In genomic region chr1:32810358-32810757, GRCh38 we compare ENCODE assay signal across 33 cellular contexts.
"Had no signal": no experiment of that assay in that cellular context is flagged by ENCODE, and none has a peak within 500 bp of the region (broad histone marks: within the 10 kb centered on the region; RNA-seq: fewer than 3 reads in every experiment).

No MANE protein-coding gene starts in this region.

- H3K27me3 Mint-ChIP-seq: activated CD4-positive, alpha-beta T cell treated with anti-CD3 and anti-CD28 coated beads for 36 hours; activated CD4-positive, alpha-beta T cell treated with anti-CD3 and anti-CD28 coated beads, Interleukin-2, amount 10 ng/mL, durations not matched to agents 7 days and 5 days; activated naive CD4-positive, alpha-beta T cell treated with anti-CD3 and anti-CD28 coated beads, Interleukin-2, amount 10 ng/mL, durations not matched to agents 7 days and 5 days; activated naive CD8-positive, alpha-beta T cell treated with anti-CD3 and anti-CD28 coated beads for 36 hours; activated T-cell treated with anti-CD3 and anti-CD28 coated beads, Interleukin-2, amount 50 U/mL, for 24 hours had no signal

- H3K27ac Mint-ChIP-seq: activated CD4-positive, alpha-beta T cell treated with anti-CD3 and anti-CD28 coated beads for 36 hours; activated CD4-positive, alpha-beta T cell treated with anti-CD3 and anti-CD28 coated beads, Interleukin-2, amount 10 ng/mL, durations not matched to agents 7 days and 5 days; activated naive CD4-positive, alpha-beta T cell treated with anti-CD3 and anti-CD28 coated beads, Interleukin-2, amount 10 ng/mL, durations not matched to agents 7 days and 5 days; activated T-cell treated with anti-CD3 and anti-CD28 coated beads, Interleukin-2, amount 50 U/mL, for 24 hours; activated T-helper 1 cell treated with anti-CD3 and anti-CD28 coated beads, Interleukin-12 subunit alpha, Interleukin-12 subunit beta, Interleukin-2, Interleukin-4 antibody, amounts not matched to agents 30 ng/mL and 10 ng/mL and 1 ng/mL, durations not matched to agents 14 hours and 24 hours and 36 hours; T-helper 1 cell treated with Interleukin-12 subunit alpha and Interleukin-12 subunit beta and Interleukin-4 antibody, amounts not matched to agents 30 μg/mL and 1 μg/mL, for 36 hours; T-helper 2 cell treated with Interferon-gamma antibody and Interleukin-4, amounts not matched to agents 5 μg/mL and 100 μg/mL, for 36 hours had no signal

- H3K4me2 ChIP-seq: SK-N-SH had no signal

- H3K4me3 Mint-ChIP-seq: activated CD4-positive, alpha-beta T cell treated with anti-CD3 and anti-CD28 coated beads for 36 hours; activated CD4-positive, alpha-beta T cell treated with anti-CD3 and anti-CD28 coated beads, Interleukin-2, amount 10 ng/mL, durations not matched to agents 7 days and 5 days; activated CD8-positive, alpha-beta T cell treated with anti-CD3 and anti-CD28 coated beads, Interleukin-2, amount 10 ng/mL, durations not matched to agents 7 days and 5 days; activated naive CD4-positive, alpha-beta T cell treated with anti-CD3 and anti-CD28 coated beads, Interleukin-2, amount 10 ng/mL, durations not matched to agents 7 days and 5 days; activated naive CD8-positive, alpha-beta T cell treated with anti-CD3 and anti-CD28 coated beads for 36 hours; activated T-cell treated with anti-CD3 and anti-CD28 coated beads, Interleukin-2, amount 50 U/mL, for 24 hours; activated T-helper 1 cell treated with anti-CD3 and anti-CD28 coated beads, Interleukin-12 subunit alpha, Interleukin-12 subunit beta, Interleukin-2, Interleukin-4 antibody, amounts not matched to agents 30 ng/mL and 10 ng/mL and 1 ng/mL, durations not matched to agents 14 hours and 24 hours and 36 hours; T-helper 1 cell treated with Interleukin-12 subunit alpha and Interleukin-12 subunit beta and Interleukin-4 antibody, amounts not matched to agents 30 μg/mL and 1 μg/mL, for 36 hours; T-helper 2 cell treated with Interferon-gamma antibody and Interleukin-4, amounts not matched to agents 5 μg/mL and 100 μg/mL, for 36 hours had no signal

- DNase-seq: activated CD4-positive, alpha-beta T cell treated with anti-CD3 and anti-CD28 coated beads for 36 hours; activated CD4-positive, alpha-beta T cell treated with anti-CD3 and anti-CD28 coated beads, Interleukin-2, amount 10 ng/mL, durations not matched to agents 7 days and 5 days; activated CD4-positive, alpha-beta T cell treated with anti-CD3 and anti-CD28 coated beads, Interleukin-2, amount 50 U/mL, for 48 hours; activated CD8-positive, alpha-beta T cell treated with anti-CD3 and anti-CD28 coated beads, Interleukin-2, amount 10 ng/mL, durations not matched to agents 7 days and 5 days; activated gamma-delta T cell treated with Interleukin-2 at 50 U/mL for 16 hours; activated naive CD4-positive, alpha-beta T cell treated with anti-CD3 and anti-CD28 coated beads, Interleukin-2, amount 10 ng/mL, durations not matched to agents 7 days and 5 days; activated naive CD8-positive, alpha-beta T cell treated with anti-CD3 and anti-CD28 coated beads for 36 hours; activated T-cell treated with anti-CD3 and anti-CD28 coated beads, Interleukin-2, amount 50 U/mL, for 24 hours; amniotic stem cell; NCI-H1092 treated with DMSO at 0.1 percent for 48 hours; NCI-H1417; NCI-H146; NCI-H187; NCI-H2029 treated with DMSO at 0.1 percent for 48 hours; NCI-H2107; NCI-H2171; NCI-H510A; NCI-H526; NCI-H748 treated with DMSO at 0.1 percent for 48 hours; NK-92 treated with Interleukin-12 subunit alpha and Interleukin-12 subunit beta, amount 100 ng/mL, for 24 hours; PC-3; Peyer's patch; RPMI8226; SHP77 treated with DMSO at 0.1 percent for 48 hours; SK-N-SH had no signal

- ATAC-seq: activated CD4-positive, alpha-beta T cell treated with anti-CD3 and anti-CD28 coated beads for 36 hours; activated CD4-positive, CD25-positive, alpha-beta regulatory T cell treated with anti-CD3 and anti-CD28 coated beads, Interleukin-2, amount 50 U/mL, for 24 hours; activated CD8-positive, alpha-beta T cell treated with anti-CD3 and anti-CD28 coated beads, Interleukin-2, amount 10 ng/mL, durations not matched to agents 7 days and 5 days; PC-3 had no signal

- H3K27me3 ChIP-seq: ascending aorta, cardiac muscle cell, Peyer's patch, SJSA1 had no signal

- H3K9ac ChIP-seq: SK-N-SH had no signal

- H3K9me3 ChIP-seq: ascending aorta, Peyer's patch, SJSA1, SK-N-SH had no signal

- H3K27ac ChIP-seq: ascending aorta, cardiac muscle cell, Peyer's patch, SJSA1 had no signal

- H3K9me3 Mint-ChIP-seq: activated CD4-positive, alpha-beta T cell treated with anti-CD3 and anti-CD28 coated beads, Interleukin-2, amount 10 ng/mL, durations not matched to agents 7 days and 5 days; activated naive CD4-positive, alpha-beta T cell treated with anti-CD3 and anti-CD28 coated beads, Interleukin-2, amount 10 ng/mL, durations not matched to agents 7 days and 5 days; activated T-cell treated with anti-CD3 and anti-CD28 coated beads, Interleukin-2, amount 50 U/mL, for 24 hours; activated T-helper 1 cell treated with anti-CD3 and anti-CD28 coated beads, Interleukin-12 subunit alpha, Interleukin-12 subunit beta, Interleukin-2, Interleukin-4 antibody, amounts not matched to agents 30 ng/mL and 10 ng/mL and 1 ng/mL, durations not matched to agents 14 hours and 24 hours and 36 hours; T-helper 1 cell treated with Interleukin-12 subunit alpha and Interleukin-12 subunit beta and Interleukin-4 antibody, amounts not matched to agents 30 μg/mL and 1 μg/mL, for 36 hours; T-helper 2 cell treated with Interferon-gamma antibody and Interleukin-4, amounts not matched to agents 5 μg/mL and 100 μg/mL, for 36 hours had no signal

- FAIRE-seq: TTC549 had no signal

- H3K4me3 ChIP-seq: ascending aorta, cardiac muscle cell, Peyer's patch, SJSA1 had no signal
